ENCODE assay signal across 8 cellular contexts in genomic region chr9:81214975-81215374, GRCh38.
"Had no signal": no experiment of that assay in that cellular context is flagged by ENCODE, and none has a peak within 500 bp of the region (broad histone marks: within the 10 kb centered on the region; RNA-seq: fewer than 3 reads in every experiment).

No MANE protein-coding gene starts in this region.

- ATAC-seq: GM23338, K562 had no signal

- FAIRE-seq: H1, H54, HTR-8/SVneo, K562 had no signal

- DNase-seq: H9, HCEC 1CT, IMR-90 had no signal
